Comparison of ENCODE assay signal across 1 cellular context in genomic region chr15:77552066-77552465, GRCh38.
TF ChIP-seq lines count a peak whose summit lies in the region.

No MANE protein-coding gene starts in this region.

TF ChIP-seq in H1, 55 proteins besides CTCF, POLR2A, EP300 and RAD21 (continued from another document):
- TF ChIP-seq RBBP5 (IDR thresholded peaks at IDR 0.05; ENCODE audit: borderline replicate concordance, low read depth, low read length) (no peak), TAF7 (optimal IDR thresholded peaks at IDR 0.05; ENCODE audit: borderline replicate concordance, low read depth, low read length) (no peak), USF2 (IDR thresholded peaks at IDR 0.05; ENCODE audit: low read length) (no peak), ASH2L (IDR thresholded peaks at IDR 0.05; ENCODE audit: low read length) (no peak), SRF (IDR thresholded peaks at IDR 0.05; ENCODE audit: low read depth, low read length) (no peak), JUN (IDR thresholded peaks at IDR 0.05; ENCODE audit: low read depth, low read length) (no peak), MAX (IDR thresholded peaks at IDR 0.05) (no peak), TEAD4 (IDR thresholded peaks at IDR 0.05; ENCODE audit: low read depth, low read length) (no peak), YY1 (IDR thresholded peaks at IDR 0.05; ENCODE audit: low read depth, low read length) (no peak)
TF ChIP-seq in H1: peak in this region for 0.
